10 cellular contexts compared by ENCODE assay signal in genomic region chr2:151922845-151923666, GRCh38.
DNase-seq lines count a peak whose midpoint lies in the region; ATAC-seq and TF ChIP-seq lines count a peak whose summit lies in the region.
"Had no signal": no experiment of that assay in that cellular context is flagged by ENCODE, and none has a peak within 500 bp of the region (broad histone marks: within the 10 kb centered on the region; RNA-seq: fewer than 3 reads in every experiment).

No MANE protein-coding gene starts in this region.

- no peak overlapping the region for H3K4me3 ChIP-seq in fibroblast of villous mesenchyme (ENCODE audit: low read depth, low read length)
- no peak overlapping the region for H3K4me3 ChIP-seq in naive thymus-derived CD4-positive, alpha-beta T cell (ENCODE audit: low read length)
- H3K4me3 ChIP-seq in A673 (ENCODE audit: low read depth, low read length, poor library complexity, severe bottlenecking), result no peak overlapping the region

- no peaks in the 10 kb centered on the region for H3K4me1 ChIP-seq in naive thymus-derived CD4-positive, alpha-beta T cell (ENCODE audit: control insufficient read depth in 2 of 2, insufficient read depth in 2 of 2, low read length in 2 of 2)
- H3K4me1 ChIP-seq in A673 (ENCODE audit: insufficient read depth, low read length, poor library complexity, severe bottlenecking), result no peaks in the 10 kb centered on the region

- intact Hi-C loops in naive thymus-derived CD4-positive, alpha-beta T cell (cut with micrococcal nuclease), result no loop called here
- intact Hi-C loops in A673 (cut with micrococcal nuclease; ENCODE audit: unreplicated experiment), result no loop called here

- no peak overlapping the region for H3K4me3 Mint-ChIP-seq in naive thymus-derived CD4-positive, alpha-beta T cell

- CTCF ChIA-PET in naive thymus-derived CD4-positive, alpha-beta T cell (lab: Charles Lee), result no interaction called here
- CTCF ChIA-PET in A673 (lab: Charles Lee), result no interaction called here

- H3K9me3 Mint-ChIP-seq in naive thymus-derived CD4-positive, alpha-beta T cell, result peaks cover 0 to 4% (median 0%) of the 10 kb centered on the region in 11 donors

- H3K27me3 ChIP-seq in naive thymus-derived CD4-positive, alpha-beta T cell (ENCODE audit: control insufficient read depth in 2 of 2, insufficient read depth in 2 of 2, low read length in 2 of 2), result no peaks in the 10 kb centered on the region
- H3K27me3 ChIP-seq in A673 (replicated peaks; ENCODE audit: insufficient read depth, low read depth, low read length, poor library complexity), result peaks cover 26% of the 10 kb centered on the region

- POLR2A ChIA-PET in naive thymus-derived CD4-positive, alpha-beta T cell (lab: Charles Lee), result no interaction called here
- POLR2A ChIA-PET in A673 (lab: Charles Lee; ENCODE audit: low non-redundant PET), result no interaction called here

- no peaks in the 10 kb centered on the region for H3K36me3 Mint-ChIP-seq in naive thymus-derived CD4-positive, alpha-beta T cell

- peak; percentile 68 for ATAC-seq in naive thymus-derived CD4-positive, alpha-beta T cell

- no peaks in the 10 kb centered on the region for H3K36me3 ChIP-seq in naive thymus-derived CD4-positive, alpha-beta T cell (ENCODE audit: control insufficient read depth in 2 of 3, insufficient read depth in 3 of 3, low read length in 3 of 3)
- H3K36me3 ChIP-seq in A673 (ENCODE audit: insufficient read depth, low read length, poor library complexity, severe bottlenecking), result no peaks in the 10 kb centered on the region

- H3K27ac Mint-ChIP-seq in naive thymus-derived CD4-positive, alpha-beta T cell, result peak overlapping the region in 1 of 9 donors; percentile 22

- H3K27me3 Mint-ChIP-seq in naive thymus-derived CD4-positive, alpha-beta T cell, result peaks cover 6 to 15% (median 14%) of the 10 kb centered on the region in 5 donors

- H3K4me1 Mint-ChIP-seq in naive thymus-derived CD4-positive, alpha-beta T cell, result peaks cover 0 to 6% (median 0%) of the 10 kb centered on the region in 7 donors

- no peak for TF ChIP-seq CTCF in fibroblast of villous mesenchyme (IDR thresholded peaks at IDR 0.05; ENCODE audit: insufficient read depth, low read depth, low read length)
- TF ChIP-seq CTCF in A673 (conservative IDR thresholded peaks at IDR 0.05; ENCODE audit: low read depth, low read length), result no peak

- no peaks in the 10 kb centered on the region for H3K9me3 ChIP-seq in naive thymus-derived CD4-positive, alpha-beta T cell (ENCODE audit: control insufficient read depth in 2 of 3, low read length in 3 of 3)
- no peaks in the 10 kb centered on the region for H3K9me3 ChIP-seq in A673 (ENCODE audit: low read depth, low read length, poor library complexity, severe bottlenecking)

- DNase-seq in Caki2 (ENCODE audit: low read depth) (peak; percentile 2), RPMI8226 (peak; percentile 97), fibroblast of villous mesenchyme (ENCODE audit: low read depth) (peak; percentile 25), A673 (ENCODE audit: low spot score) (no peak), iPS-NIHi7 (ENCODE audit: extremely low spot score) (no peak)
- DNase-seq in naive thymus-derived CD4-positive, alpha-beta T cell, result no peak
- no peak for DNase-seq in stimulated activated CD4-positive, alpha-beta T cell treated with anti-CD3 and anti-CD28 coated beads, Interleukin-2, amount 100 ng/mL, for 24 hours
- DNase-seq in activated effector memory CD4-positive, alpha-beta T cell treated with anti-CD3 and anti-CD28 coated beads, Interleukin-2, amount 50 U/mL, for 16 hours, result no peak
- DNase-seq: activated gamma-delta T cell treated with Interleukin-2 at 50 U/mL for 16 hours had no signal

- in situ Hi-C loops in Caki2 (cut with HindIII; ENCODE audit: low pct_unique_long_range_greater_than_20kb, low sequenced_read_pairs), result no loop called here

- no peak overlapping the region for H3K27ac ChIP-seq in naive thymus-derived CD4-positive, alpha-beta T cell (ENCODE audit: low read depth, low read length)
- H3K27ac ChIP-seq in A673 (ENCODE audit: low read depth, low read length, poor library complexity, severe bottlenecking), result no peak overlapping the region
- H3K27ac ChIP-seq: C4-2B had no signal

- no TSS peak for BruUV-seq in A673 (replicated peaks; lab: Mats Ljungman, UMichigan)

Comparison
In these comparisons a context has a peak if more than half of its experiments do, and no peak if none do; other contexts are left out.
1. DNase-seq: peak in Caki2 (single experiment), RPMI8226 (single experiment) and fibroblast of villous mesenchyme (single experiment); none in naive thymus-derived CD4-positive, alpha-beta T cell (0 of 9), stimulated activated CD4-positive, alpha-beta T cell treated with anti-CD3 and anti-CD28 coated beads, Interleukin-2, amount 100 ng/mL, for 24 hours (0 of 2), A673 (single experiment), iPS-NIHi7 (single experiment) and activated effector memory CD4-positive, alpha-beta T cell treated with anti-CD3 and anti-CD28 coated beads, Interleukin-2, amount 50 U/mL, for 16 hours (single experiment).